ENCODE assay signal across 12 cellular contexts in genomic region chr10:78700413-78700812, GRCh38.
A peak's percentile ranks its signal among the peaks of the same experiment; 100 is the strongest.
DNase-seq lines count a peak whose midpoint lies in the region; ATAC-seq, FAIRE-seq and TF ChIP-seq lines count a peak whose summit lies in the region.
"Had no signal": no experiment of that assay in that cellular context is flagged by ENCODE, and none has a peak within 500 bp of the region (broad histone marks: within the 10 kb centered on the region; RNA-seq: fewer than 3 reads in every experiment).

No MANE protein-coding gene starts in this region.

- H3K27ac ChIP-seq in right lobe of liver (no peak overlapping the region), HepG2 (ENCODE audit: extremely low read length, insufficient read depth, low read length) (no peak overlapping the region), RWPE2 (ENCODE audit: poor library complexity, severe bottlenecking) (no peak overlapping the region), left lung (no peak overlapping the region)

- no peaks in the 10 kb centered on the region for H3K27me3 ChIP-seq in right lobe of liver
- peaks cover 4 to 44% of the 10 kb centered on the region in 2 experiments; a peak in 3 of 5 replicates for H3K27me3 ChIP-seq in HepG2 (ENCODE audit: control insufficient read depth in 1 of 2, insufficient read depth in 2 of 2, low read length in 2 of 2)
- no peaks in the 10 kb centered on the region for H3K27me3 ChIP-seq in RWPE2 (ENCODE audit: insufficient read depth, poor library complexity, severe bottlenecking)
- H3K27me3 ChIP-seq in left lung: no peaks in the 10 kb centered on the region

- H2AFZ ChIP-seq in HepG2 (ENCODE audit: low read length): no peak overlapping the region

- POLR2A ChIA-PET in HepG2 (lab: Yijun Ruan, JAX): no interaction called here

- H3K9ac ChIP-seq in HepG2 (ENCODE audit: insufficient read depth, low read depth, low read length): no peak overlapping the region

- ATAC-seq in right lobe of liver (peak; percentile 18 to 56 (median 46)), HepG2 (no peak), RWPE2 (ENCODE audit: low read depth) (0 out of 3 replicates have a peak, but pooled peaks have one; percentile 25), left lung (no peak), GM19023 (IDR thresholded peaks at IDR 0.05; ENCODE audit: unreplicated experiment) (no peak), GM18505 (IDR thresholded peaks at IDR 0.05; ENCODE audit: unreplicated experiment) (no peak), HG02981 (IDR thresholded peaks at IDR 0.05; ENCODE audit: unreplicated experiment) (no peak)

- TF ChIP-seq CTCF in right lobe of liver (IDR thresholded peaks at IDR 0.05): no peak
- TF ChIP-seq CTCF in HepG2 (CRISPR knock-in tag; IDR thresholded peaks at IDR 0.05): no peak
- no peak for TF ChIP-seq CTCF in RWPE2 (IDR thresholded peaks at IDR 0.05; ENCODE audit: poor library complexity, severe bottlenecking)
- no peak for TF ChIP-seq CTCF in left lung (IDR thresholded peaks at IDR 0.05)

- no peaks in the 10 kb centered on the region for H3K36me3 ChIP-seq in right lobe of liver
- H3K36me3 ChIP-seq in HepG2 (replicated peaks in 1 of 2; ENCODE audit: control insufficient read depth in 1 of 2, insufficient read depth in 2 of 2, low read length in 2 of 2): no peaks in the 10 kb centered on the region
- H3K36me3 ChIP-seq in RWPE2 (ENCODE audit: low read depth): no peaks in the 10 kb centered on the region
- H3K36me3 ChIP-seq in left lung: no peaks in the 10 kb centered on the region

- H3K9me3 ChIP-seq in right lobe of liver (no peaks in the 10 kb centered on the region), HepG2 (ENCODE audit: low read length) (no peaks in the 10 kb centered on the region), RWPE2 (ENCODE audit: severe bottlenecking) (no peaks in the 10 kb centered on the region), left lung (no peaks in the 10 kb centered on the region)

- no peaks in the 10 kb centered on the region for H4K20me1 ChIP-seq in HepG2 (ENCODE audit: insufficient read depth, low read length)

- no peak for TF ChIP-seq RAD21 in HepG2 (CRISPR knock-in tag; IDR thresholded peaks at IDR 0.05)

- CTCF ChIA-PET in HepG2 (lab: Yijun Ruan, JAX; ENCODE audit: low intra/inter-chr PET ratio, low total read pairs): no interaction called here

- no peak overlapping the region for H3K4me2 ChIP-seq in HepG2 (ENCODE audit: low read depth, low read length)

- intact Hi-C loops in right lobe of liver (cut with DNase I) (no loop called here), HepG2 (cut with micrococcal nuclease; ENCODE audit: unreplicated experiment) (no loop called here), left lung (cut with DNase I) (no loop called here)

- no peaks in the 10 kb centered on the region for H3K4me1 ChIP-seq in right lobe of liver
- H3K4me1 ChIP-seq in HepG2 (ENCODE audit: insufficient read depth, low read length): no peaks in the 10 kb centered on the region
- H3K4me1 ChIP-seq in RWPE2 (ENCODE audit: insufficient read depth, poor library complexity, severe bottlenecking): no peaks in the 10 kb centered on the region
- no peaks in the 10 kb centered on the region for H3K4me1 ChIP-seq in left lung

- in situ Hi-C loops in HepG2 (cut with HindIII; ENCODE audit: extremely low pct_ligation_motif_present, low pct_unique_long_range_greater_than_20kb): no loop called here

- H3K4me3 ChIP-seq in right lobe of liver: no peak overlapping the region
- no peak overlapping the region for H3K4me3 ChIP-seq in HepG2 (replicated peaks in 1 of 3; ENCODE audit: insufficient read depth in 1 of 3, low read depth in 2 of 3, low read length in 3 of 3)
- no peak overlapping the region for H3K4me3 ChIP-seq in RWPE2 (ENCODE audit: severe bottlenecking)
- H3K4me3 ChIP-seq in left lung: no peak overlapping the region

- no peaks in the 10 kb centered on the region for H3K79me2 ChIP-seq in HepG2 (ENCODE audit: insufficient read depth, low read length)

- TF ChIP-seq POLR2A in right lobe of liver (IDR thresholded peaks at IDR 0.05) (no peak), HepG2 (IDR thresholded peaks at IDR 0.05; ENCODE audit: insufficient read depth in 1 of 2, low read depth in 2 of 2, low read length in 2 of 2) (no peak), GM18505 (IDR thresholded peaks at IDR 0.05; ENCODE audit: borderline replicate concordance, extremely low read depth, insufficient read depth, insufficient read length) (no peak)

- FAIRE-seq in HepG2 (lab: Jason Lieb, UNC): no peak
- FAIRE-seq: TTC549 had no signal

- DNase-seq in right lobe of liver (peak in 1 of 3 donors; percentile 61), HepG2 (ENCODE audit: low spot score) (no peak), RWPE2 (ENCODE audit: low spot score) (no peak), globus pallidus (ENCODE audit: low spot score) (peak; percentile 11), left lung (no peak)
- DNase-seq: MM.1S; occipital lobe; stimulated activated CD4-positive, alpha-beta T cell treated with anti-CD3 and anti-CD28 coated beads, Interleukin-4, amount 100 ng/mL, for 1 hour had no signal

- TF ChIP-seq EP300 in HepG2 (IDR thresholded peaks at IDR 0.05; ENCODE audit: low read depth in 2 of 2, low read length in 2 of 2): no peak
- no peak for TF ChIP-seq EP300 in HepG2 (CRISPR knock-in tag; IDR thresholded peaks at IDR 0.05; ENCODE audit: borderline replicate concordance)

- BruUV-seq in HepG2 (replicated peaks; lab: Mats Ljungman, UMichigan): no TSS peak

TF ChIP-seq in HepG2, 621 proteins besides CTCF, POLR2A, EP300 and RAD21 (continues in another document):
- TF ChIP-seq TGIF2 (CRISPR knock-in tag; IDR thresholded peaks at IDR 0.05) (no peak), ELK4 (CRISPR knock-in tag; IDR thresholded peaks at IDR 0.05; ENCODE audit: borderline replicate concordance) (no peak), MAFK (conservative IDR thresholded peaks at IDR 0.05 in 1 of 2, IDR thresholded peaks at IDR 0.05 in 1 of 2; ENCODE audit: low read length in 2 of 2) (no peak), ZNF747 (CRISPR knock-in tag; IDR thresholded peaks at IDR 0.05; ENCODE audit: borderline replicate concordance) (no peak), RFX1 (IDR thresholded peaks at IDR 0.05) (no peak), BCLAF1 (IDR thresholded peaks at IDR 0.05) (no peak), ZNF24 (IDR thresholded peaks at IDR 0.05) (no peak), E2F1 (CRISPR knock-in tag; IDR thresholded peaks at IDR 0.05) (no peak), ZNF501 (CRISPR knock-in tag; IDR thresholded peaks at IDR 0.05) (no peak), ZNF230 (CRISPR knock-in tag; IDR thresholded peaks at IDR 0.05) (no peak)

Comparison
In these comparisons a context has a peak if more than half of its experiments do, and no peak if none do; other contexts are left out.
1. ATAC-seq: peak in right lobe of liver (4 of 4) and RWPE2 (single experiment); none in HepG2 (single experiment), left lung (single experiment), GM19023 (single experiment), GM18505 (single experiment) and HG02981 (single experiment).